In genomic region chr11:126450806-126451205, GRCh38 we compare ENCODE assay signal across 22 cellular contexts.
"Had no signal": no experiment of that assay in that cellular context is flagged by ENCODE, and none has a peak within 500 bp of the region (broad histone marks: within the 10 kb centered on the region; RNA-seq: fewer than 3 reads in every experiment).

No MANE protein-coding gene starts in this region.

- H3K4me3 ChIP-seq: cardiac muscle cell, Peyer's patch, SJSA1 had no signal

- H3K36me3 Mint-ChIP-seq: activated naive CD4-positive, alpha-beta T cell treated with anti-CD3 and anti-CD28 coated beads, Interleukin-2, amount 50 U/mL, for 24 hours had no signal

- H3K27me3 ChIP-seq: Peyer's patch, SJSA1 had no signal

- H3K27ac Mint-ChIP-seq: activated naive CD4-positive, alpha-beta T cell treated with anti-CD3 and anti-CD28 coated beads, Interleukin-2, amount 50 U/mL, for 24 hours; T-helper 1 cell treated with Interleukin-12 subunit alpha and Interleukin-12 subunit beta and Interleukin-4 antibody, amounts not matched to agents 30 μg/mL and 1 μg/mL, for 36 hours had no signal

- H3K36me3 ChIP-seq: brain microvascular endothelial cell, cardiac muscle cell, Peyer's patch, SJSA1 had no signal

- H3K27ac ChIP-seq: brain microvascular endothelial cell, cardiac muscle cell, Peyer's patch, SJSA1 had no signal

- H3K4me1 Mint-ChIP-seq: activated naive CD4-positive, alpha-beta T cell treated with anti-CD3 and anti-CD28 coated beads, Interleukin-2, amount 50 U/mL, for 24 hours had no signal

- H3K9me3 ChIP-seq: Peyer's patch, SJSA1 had no signal

- FAIRE-seq: astrocyte had no signal

- H3K9me3 Mint-ChIP-seq: activated naive CD4-positive, alpha-beta T cell treated with anti-CD3 and anti-CD28 coated beads, Interleukin-2, amount 50 U/mL, for 24 hours had no signal

- H3K4me3 Mint-ChIP-seq: activated CD8-positive, alpha-beta T cell treated with anti-CD3 and anti-CD28 coated beads, Interleukin-2, amount 10 ng/mL, durations not matched to agents 7 days and 5 days; activated naive CD4-positive, alpha-beta T cell treated with anti-CD3 and anti-CD28 coated beads, Interleukin-2, amount 50 U/mL, for 24 hours; T-helper 1 cell treated with Interleukin-12 subunit alpha and Interleukin-12 subunit beta and Interleukin-4 antibody, amounts not matched to agents 30 μg/mL and 1 μg/mL, for 36 hours had no signal

- H3K27me3 Mint-ChIP-seq: activated naive CD4-positive, alpha-beta T cell treated with anti-CD3 and anti-CD28 coated beads, Interleukin-2, amount 50 U/mL, for 24 hours had no signal

- H3K4me1 ChIP-seq: Peyer's patch, SJSA1 had no signal

- DNase-seq: activated CD4-positive, alpha-beta T cell treated with anti-CD3 and anti-CD28 coated beads for 48 hours; activated CD4-positive, alpha-beta T cell treated with anti-CD3 and anti-CD28 coated beads, Interleukin-2, amount 50 U/mL, for 4 hours; activated CD4-positive, CD25-positive, alpha-beta regulatory T cell treated with anti-CD3 and anti-CD28 coated beads, Interleukin-2, amount 50 U/mL, for 72 hours; activated CD8-positive, alpha-beta memory T cell treated with anti-CD3 and anti-CD28 coated beads, Interleukin-2, amount 50 U/mL, for 48 hours; activated CD8-positive, alpha-beta T cell treated with anti-CD3 and anti-CD28 coated beads, Interleukin-2, amount 10 ng/mL, durations not matched to agents 7 days and 5 days; activated effector memory CD4-positive, alpha-beta T cell treated with Interleukin-2 at 50 U/mL for 16 hours; activated naive CD4-positive, alpha-beta T cell; activated T-cell treated with anti-CD3 and anti-CD28 coated beads, Interleukin-2, amount 50 U/mL, for 1 hour; brain microvascular endothelial cell; Karpas-422; NCI-H146; NCI-H187 treated with DMSO at 0.1 percent for 48 hours; NCI-H2081 treated with DMSO at 0.1 percent for 48 hours; NCI-H446; NCI-H524; Peyer's patch; SHP77 had no signal
